Comparison of ENCODE assay signal across 15 cellular contexts in genomic region chr20:7031222-7031621, GRCh38.
A peak's percentile ranks its signal among the peaks of the same experiment; 100 is the strongest.
DNase-seq lines count a peak whose midpoint lies in the region; ATAC-seq, FAIRE-seq and TF ChIP-seq lines count a peak whose summit lies in the region.
"Had no signal": no experiment of that assay in that cellular context is flagged by ENCODE, and none has a peak within 500 bp of the region (broad histone marks: within the 10 kb centered on the region; RNA-seq: fewer than 3 reads in every experiment).

No MANE protein-coding gene starts in this region.

- no peak for TF ChIP-seq POLR2A in ovary (IDR thresholded peaks at IDR 0.05)

- H3K4me1 ChIP-seq in lower lobe of right lung = no peaks in the 10 kb centered on the region
- no peaks in the 10 kb centered on the region for H3K4me1 ChIP-seq in ovary (ENCODE audit: insufficient read depth)
- H3K4me1 ChIP-seq: right atrium auricular region, SJCRH30 had no signal

- TF ChIP-seq CTCF in LNCaP clone FGC (IDR thresholded peaks at IDR 0.05; ENCODE audit: control insufficient read depth, extremely low read depth, insufficient read depth) (peak; percentile 20; the same call in 1 of the 2 replicates), bronchial epithelial cell (IDR thresholded peaks at IDR 0.05; ENCODE audit: insufficient read depth, low read length, severe bottlenecking) (peak; percentile 8), lower lobe of right lung (IDR thresholded peaks at IDR 0.05) (peak; percentile 14), GM10248 (IDR thresholded peaks at IDR 0.05; ENCODE audit: control extremely low read depth, extremely low read depth, low read depth, missing control alignments) (no peak), ovary (IDR thresholded peaks at IDR 0.05) (no peak)

- WGBS in ovary, 3 donors = 41 to 59% (median 57%) methylated on average over 1 of the region's 1 CpG

- DNase-seq in GM03348 (ENCODE audit: low spot score) (peak; percentile 2), LNCaP clone FGC (ENCODE audit: low read depth) (no peak), bronchial epithelial cell (ENCODE audit: low read depth) (peak; percentile 5), lower lobe of right lung (no peak), GM10248 (ENCODE audit: extremely low spot score) (no peak), ovary (no peak)
- no peak for DNase-seq in stimulated activated naive CD8-positive, alpha-beta T cell treated with anti-CD3 and anti-CD28 coated beads, Interleukin-15, amount 100 ng/mL, for 72 hours
- DNase-seq: activated T-cell treated with anti-CD3 and anti-CD28 coated beads, Interleukin-2, amount 50 U/mL, for 72 hours; NCI-H2171 had no signal

- no peaks in the 10 kb centered on the region for H3K4me1 Mint-ChIP-seq in stimulated activated naive CD8-positive, alpha-beta T cell treated with anti-CD3 and anti-CD28 coated beads, Interleukin-15, amount 100 ng/mL, for 72 hours

- H3K27me3 ChIP-seq in bronchial epithelial cell (ENCODE audit: control insufficient read depth, insufficient read depth, low read length) = no peaks in the 10 kb centered on the region
- H3K27me3 ChIP-seq in lower lobe of right lung (ENCODE audit: low read depth) = no peaks in the 10 kb centered on the region
- no peaks in the 10 kb centered on the region for H3K27me3 ChIP-seq in ovary
- H3K27me3 ChIP-seq: right atrium auricular region, SJCRH30 had no signal

- ATAC-seq in lower lobe of right lung = no peak
- ATAC-seq in GM18868 (IDR thresholded peaks at IDR 0.05; ENCODE audit: unreplicated experiment) = no peak
- no peak for ATAC-seq in stimulated activated naive CD8-positive, alpha-beta T cell treated with anti-CD3 and anti-CD28 coated beads, Interleukin-15, amount 100 ng/mL, for 72 hours
- ATAC-seq: activated CD4-positive, CD25-positive, alpha-beta regulatory T cell treated with anti-CD3 and anti-CD28 coated beads, Interleukin-2, amount 50 U/mL, for 24 hours; activated T-cell treated with anti-CD3 and anti-CD28 coated beads, Interleukin-2, amount 50 U/mL, for 72 hours had no signal

- no peak overlapping the region for H3K27ac Mint-ChIP-seq in stimulated activated naive CD8-positive, alpha-beta T cell treated with anti-CD3 and anti-CD28 coated beads, Interleukin-15, amount 100 ng/mL, for 72 hours
- H3K27ac Mint-ChIP-seq: activated T-cell treated with anti-CD3 and anti-CD28 coated beads, Interleukin-2, amount 50 U/mL, for 72 hours had no signal

- intact Hi-C loops in lower lobe of right lung (cut with DNase I) = no loop called here
- intact Hi-C loops in ovary (cut with DNase I) = no loop called here

- H3K9me3 Mint-ChIP-seq in stimulated activated naive CD8-positive, alpha-beta T cell treated with anti-CD3 and anti-CD28 coated beads, Interleukin-15, amount 100 ng/mL, for 72 hours = peaks cover 16 to 20% of the 10 kb centered on the region in 2 donors

- H3K27ac ChIP-seq in lower lobe of right lung = no peak overlapping the region
- no peak overlapping the region for H3K27ac ChIP-seq in ovary
- H3K27ac ChIP-seq: epithelial cell of prostate, right atrium auricular region, SJCRH30 had no signal

- FAIRE-seq in bronchial epithelial cell (lab: Jason Lieb, UNC) = no peak
- FAIRE-seq: astrocyte had no signal

- TF ChIP-seq EP300 in ovary (IDR thresholded peaks at IDR 0.05) = no peak

- H3K9me3 ChIP-seq in lower lobe of right lung (no peaks in the 10 kb centered on the region), ovary (no peaks in the 10 kb centered on the region)
- H3K9me3 ChIP-seq: right atrium auricular region, SJCRH30 had no signal

- H3K36me3 ChIP-seq in bronchial epithelial cell (ENCODE audit: control insufficient read depth, insufficient read depth, low read length) (no peaks in the 10 kb centered on the region), lower lobe of right lung (no peaks in the 10 kb centered on the region), ovary (no peaks in the 10 kb centered on the region)
- H3K36me3 ChIP-seq: right atrium auricular region, SJCRH30 had no signal

- POLR2A ChIA-PET in GM10248 (lab: Yijun Ruan, JAX) = interaction anchor here (0.6 kb wide), 1 partner anchor 460 kb away, joined by 4 read pairs; no protein-coding TSS in a partner anchor

- CTCF ChIA-PET in GM10248 (lab: Yijun Ruan, JAX) = interaction anchor here (1.3 kb wide), 1 partner anchor 32 kb away, joined by 3 read pairs; no protein-coding TSS in a partner anchor

- no peaks in the 10 kb centered on the region for H3K27me3 Mint-ChIP-seq in stimulated activated naive CD8-positive, alpha-beta T cell treated with anti-CD3 and anti-CD28 coated beads, Interleukin-15, amount 100 ng/mL, for 72 hours

- H3K4me3 ChIP-seq in LNCaP clone FGC (ENCODE audit: low read depth, low read length) (no peak overlapping the region), bronchial epithelial cell (ENCODE audit: low read depth, low read length) (no peak overlapping the region), lower lobe of right lung (no peak overlapping the region), ovary (no peak overlapping the region)
- H3K4me3 ChIP-seq: right atrium auricular region, SJCRH30 had no signal

- no peak overlapping the region for H3K4me3 Mint-ChIP-seq in stimulated activated naive CD8-positive, alpha-beta T cell treated with anti-CD3 and anti-CD28 coated beads, Interleukin-15, amount 100 ng/mL, for 72 hours
- H3K4me3 Mint-ChIP-seq: activated T-cell treated with anti-CD3 and anti-CD28 coated beads, Interleukin-2, amount 50 U/mL, for 72 hours had no signal

Comparison
In these comparisons a context has a peak if more than half of its experiments do, and no peak if none do; other contexts are left out.
1. DNase-seq: peak in GM03348 (single experiment) and bronchial epithelial cell (single experiment); none in LNCaP clone FGC (single experiment), lower lobe of right lung (single experiment), GM10248 (single experiment), ovary (0 of 5) and stimulated activated naive CD8-positive, alpha-beta T cell treated with anti-CD3 and anti-CD28 coated beads, Interleukin-15, amount 100 ng/mL, for 72 hours (0 of 2).
2. CTCF ChIP-seq: peak in LNCaP clone FGC (single experiment), bronchial epithelial cell (single experiment) and lower lobe of right lung (single experiment); none in GM10248 (single experiment) and ovary (0 of 3).